ENCODE assay signal across 8 cellular contexts in genomic region chr6:29752451-29753308, GRCh38. TPM values are rescaled to one million over a fixed set of nuclear protein-coding genes. Genes with fewer than 3 reads are reported as not detected.
A peak's percentile ranks its signal among the peaks of the same experiment; 100 is the strongest.
DNase-seq lines count a peak whose midpoint lies in the region; ATAC-seq and TF ChIP-seq lines count a peak whose summit lies in the region.

No MANE protein-coding gene starts in this region.

- H3K27ac ChIP-seq in DOHH2 (ENCODE audit: low read depth, low read length) (peak overlapping the region; percentile 70), Karpas-422 (ENCODE audit: low read length) (no peak overlapping the region), thoracic aorta (peak overlapping the region; percentile 93 to 95)

- H3K9ac ChIP-seq in Karpas-422 (ENCODE audit: low read length), result peak overlapping the region; percentile 61

- peak overlapping the region; percentile 94 for H3K4me3 Mint-ChIP-seq in activated naive CD4-positive, alpha-beta T cell treated with anti-CD3 and anti-CD28 coated beads, Interleukin-2, amount 50 U/mL, for 24 hours

- no peaks in the 10 kb centered on the region for H3F3A ChIP-seq in DOHH2 (ENCODE audit: control insufficient read depth, insufficient read depth)

- TF ChIP-seq CTCF in DOHH2 (IDR thresholded peaks at IDR 0.05; ENCODE audit: low read depth, low read length, poor library complexity, severe bottlenecking) (peak; percentile 96), omental fat pad (IDR thresholded peaks at IDR 0.05) (peak in 2 of 3 donors; percentile 21 to 75), thoracic aorta (IDR thresholded peaks at IDR 0.05) (peak; percentile 89)

- H4K20me1 ChIP-seq in DOHH2 (ENCODE audit: control insufficient read depth, insufficient read depth, low read depth, low read length) (no peaks in the 10 kb centered on the region), Karpas-422 (ENCODE audit: insufficient read depth, low read depth, low read length) (no peaks in the 10 kb centered on the region)

- H3K4me1 ChIP-seq in DOHH2 (ENCODE audit: control insufficient read depth, low read length) (peaks cover 33% of the 10 kb centered on the region), Karpas-422 (ENCODE audit: low read length) (peaks cover 4% of the 10 kb centered on the region), thoracic aorta (ENCODE audit: control insufficient read depth in 1 of 2, low read depth in 2 of 2) (peaks cover 16 to 29% of the 10 kb centered on the region in 2 donors)

- H3K79me2 ChIP-seq in DOHH2 (ENCODE audit: control insufficient read depth, low read length) (no peaks in the 10 kb centered on the region), Karpas-422 (ENCODE audit: low read length) (no peaks in the 10 kb centered on the region)

- ATAC-seq in GM21737 (IDR thresholded peaks at IDR 0.05; ENCODE audit: unreplicated experiment) (peak; percentile 64), omental fat pad (ENCODE audit: low FRiP score) (peak; percentile 87), thoracic aorta (ENCODE audit: insufficient number of reproducible peaks, low FRiP score, low read depth) (peak; percentile 74)

- H3K4me3 ChIP-seq in DOHH2 (ENCODE audit: low read length) (peak overlapping the region; percentile 96), Karpas-422 (ENCODE audit: low read length) (peak overlapping the region; percentile 65), thoracic aorta (peak overlapping the region; percentile 93)

- no peaks in the 10 kb centered on the region for H3K9me2 ChIP-seq in DOHH2 (replicated peaks; ENCODE audit: control insufficient read depth, low read length)
- no peaks in the 10 kb centered on the region for H3K9me2 ChIP-seq in Karpas-422 (replicated peaks; ENCODE audit: insufficient read depth, low read length)

- H3K27me3 Mint-ChIP-seq in activated naive CD4-positive, alpha-beta T cell treated with anti-CD3 and anti-CD28 coated beads, Interleukin-2, amount 50 U/mL, for 24 hours, result no peaks in the 10 kb centered on the region

- H3K36me3 ChIP-seq in DOHH2 (ENCODE audit: control insufficient read depth, low read length) (peaks cover 3% of the 10 kb centered on the region; the same call in 1 of the 2 replicates), Karpas-422 (ENCODE audit: insufficient read depth, low read length) (no peaks in the 10 kb centered on the region), thoracic aorta (no peaks in the 10 kb centered on the region)

- H3K9me3 Mint-ChIP-seq in activated naive CD4-positive, alpha-beta T cell treated with anti-CD3 and anti-CD28 coated beads, Interleukin-2, amount 50 U/mL, for 24 hours, result no peaks in the 10 kb centered on the region

- H3K36me3 Mint-ChIP-seq in activated naive CD4-positive, alpha-beta T cell treated with anti-CD3 and anti-CD28 coated beads, Interleukin-2, amount 50 U/mL, for 24 hours, result peaks cover 2% of the 10 kb centered on the region

- DNase-seq in Karpas-422, result peak; percentile 89
- DNase-seq in SK-N-DZ (ENCODE audit: low spot score), result peak; percentile 46
- peak; percentile 39 for DNase-seq in glomerular endothelial cell (ENCODE audit: extremely low read depth, low read depth, low spot score)
- DNase-seq in omental fat pad (ENCODE audit: low spot score), result peak; percentile 74
- DNase-seq in thoracic aorta (ENCODE audit: low spot score), result peak; percentile 69

- H3K4me1 Mint-ChIP-seq in activated naive CD4-positive, alpha-beta T cell treated with anti-CD3 and anti-CD28 coated beads, Interleukin-2, amount 50 U/mL, for 24 hours, result peaks cover 42% of the 10 kb centered on the region

- H3K27me3 ChIP-seq in DOHH2 (ENCODE audit: control insufficient read depth, low read length), result no peaks in the 10 kb centered on the region
- H3K27me3 ChIP-seq in Karpas-422 (ENCODE audit: low read length), result no peaks in the 10 kb centered on the region
- no peaks in the 10 kb centered on the region for H3K27me3 ChIP-seq in thoracic aorta (replicated peaks; ENCODE audit: insufficient read depth)

- peak overlapping the region; percentile 74 for H2AFZ ChIP-seq in Karpas-422 (ENCODE audit: low read length)

- no peaks in the 10 kb centered on the region for H3K9me3 ChIP-seq in DOHH2 (ENCODE audit: control insufficient read depth, insufficient read depth, low read length)
- no peaks in the 10 kb centered on the region for H3K9me3 ChIP-seq in Karpas-422 (ENCODE audit: low read length)
- no peaks in the 10 kb centered on the region for H3K9me3 ChIP-seq in thoracic aorta

- peak overlapping the region; percentile 88 for H3K27ac Mint-ChIP-seq in activated naive CD4-positive, alpha-beta T cell treated with anti-CD3 and anti-CD28 coated beads, Interleukin-2, amount 50 U/mL, for 24 hours

- peak overlapping the region; percentile 90 for H3K4me2 ChIP-seq in DOHH2 (ENCODE audit: low read length)
- peak overlapping the region; percentile 61 for H3K4me2 ChIP-seq in Karpas-422 (ENCODE audit: low read depth, low read length, poor library complexity, severe bottlenecking)

RNA-seq across cellular contexts. Expression of gene HLA-F, which starts 29.4 kb away (rescaled TPM):
- total RNA-seq in Karpas-422 (2014; rRNA removed; shearing (Covaris generic); ENCODE audit: low replicate concordance), result 8.5 and 17.2 TPM in 2 replicates
- not detected in 2 replicates for polyA plus RNA-seq in SK-N-DZ (2014; cell fraction: cytosol; rRNA removed)
- polyA plus RNA-seq in SK-N-DZ (2014; cell fraction: nucleus; rRNA removed), result not detected in 2 replicates
- total RNA-seq in glomerular endothelial cell (11.2 and 33.7 TPM in 2 replicates), omental fat pad (100 to 1,000 TPM in 1 of 4 donors, 10 to 100 TPM in 3; 44.0 to 211 (median 76.3) TPM), thoracic aorta (100 to 1,000 TPM in 1 of 2 donors, 10 to 100 TPM in 1; 94.2 to 117 TPM)

Comparison
In these comparisons a context has a peak if more than half of its experiments do, and no peak if none do; other contexts are left out.
1. DNase-seq: peak in every context shown above with its lines; median percentile 89 in Karpas-422; 74 in omental fat pad; 69 in thoracic aorta; 46 in SK-N-DZ; 39 in glomerular endothelial cell.